Comparison of ENCODE assay signal across 1 cellular context in the genomic region with DNA sequence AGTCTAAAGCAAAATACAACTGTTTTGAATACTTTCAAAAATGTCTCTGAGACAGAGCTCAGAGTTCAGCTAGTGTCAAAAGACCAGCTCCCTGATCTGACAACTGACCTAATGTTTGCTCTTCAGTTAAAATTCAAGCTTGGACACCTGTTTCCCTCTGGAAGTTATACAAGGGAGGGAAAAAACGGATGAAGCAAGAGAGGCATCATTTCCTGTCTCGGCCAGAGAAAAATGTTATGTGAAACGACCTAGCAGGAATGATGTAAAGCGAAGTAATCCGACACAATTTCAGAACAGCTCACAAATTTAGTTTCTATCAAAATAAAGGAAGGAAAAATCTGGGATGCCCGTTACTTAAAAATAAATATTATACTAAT.
TF ChIP-seq lines count a peak whose summit lies in the region.

No MANE protein-coding gene starts in this region.

TF ChIP-seq in HepG2, 621 proteins besides CTCF, POLR2A, EP300 and RAD21 (continued from another document and continues in another):
- TF ChIP-seq, protein P1, sequence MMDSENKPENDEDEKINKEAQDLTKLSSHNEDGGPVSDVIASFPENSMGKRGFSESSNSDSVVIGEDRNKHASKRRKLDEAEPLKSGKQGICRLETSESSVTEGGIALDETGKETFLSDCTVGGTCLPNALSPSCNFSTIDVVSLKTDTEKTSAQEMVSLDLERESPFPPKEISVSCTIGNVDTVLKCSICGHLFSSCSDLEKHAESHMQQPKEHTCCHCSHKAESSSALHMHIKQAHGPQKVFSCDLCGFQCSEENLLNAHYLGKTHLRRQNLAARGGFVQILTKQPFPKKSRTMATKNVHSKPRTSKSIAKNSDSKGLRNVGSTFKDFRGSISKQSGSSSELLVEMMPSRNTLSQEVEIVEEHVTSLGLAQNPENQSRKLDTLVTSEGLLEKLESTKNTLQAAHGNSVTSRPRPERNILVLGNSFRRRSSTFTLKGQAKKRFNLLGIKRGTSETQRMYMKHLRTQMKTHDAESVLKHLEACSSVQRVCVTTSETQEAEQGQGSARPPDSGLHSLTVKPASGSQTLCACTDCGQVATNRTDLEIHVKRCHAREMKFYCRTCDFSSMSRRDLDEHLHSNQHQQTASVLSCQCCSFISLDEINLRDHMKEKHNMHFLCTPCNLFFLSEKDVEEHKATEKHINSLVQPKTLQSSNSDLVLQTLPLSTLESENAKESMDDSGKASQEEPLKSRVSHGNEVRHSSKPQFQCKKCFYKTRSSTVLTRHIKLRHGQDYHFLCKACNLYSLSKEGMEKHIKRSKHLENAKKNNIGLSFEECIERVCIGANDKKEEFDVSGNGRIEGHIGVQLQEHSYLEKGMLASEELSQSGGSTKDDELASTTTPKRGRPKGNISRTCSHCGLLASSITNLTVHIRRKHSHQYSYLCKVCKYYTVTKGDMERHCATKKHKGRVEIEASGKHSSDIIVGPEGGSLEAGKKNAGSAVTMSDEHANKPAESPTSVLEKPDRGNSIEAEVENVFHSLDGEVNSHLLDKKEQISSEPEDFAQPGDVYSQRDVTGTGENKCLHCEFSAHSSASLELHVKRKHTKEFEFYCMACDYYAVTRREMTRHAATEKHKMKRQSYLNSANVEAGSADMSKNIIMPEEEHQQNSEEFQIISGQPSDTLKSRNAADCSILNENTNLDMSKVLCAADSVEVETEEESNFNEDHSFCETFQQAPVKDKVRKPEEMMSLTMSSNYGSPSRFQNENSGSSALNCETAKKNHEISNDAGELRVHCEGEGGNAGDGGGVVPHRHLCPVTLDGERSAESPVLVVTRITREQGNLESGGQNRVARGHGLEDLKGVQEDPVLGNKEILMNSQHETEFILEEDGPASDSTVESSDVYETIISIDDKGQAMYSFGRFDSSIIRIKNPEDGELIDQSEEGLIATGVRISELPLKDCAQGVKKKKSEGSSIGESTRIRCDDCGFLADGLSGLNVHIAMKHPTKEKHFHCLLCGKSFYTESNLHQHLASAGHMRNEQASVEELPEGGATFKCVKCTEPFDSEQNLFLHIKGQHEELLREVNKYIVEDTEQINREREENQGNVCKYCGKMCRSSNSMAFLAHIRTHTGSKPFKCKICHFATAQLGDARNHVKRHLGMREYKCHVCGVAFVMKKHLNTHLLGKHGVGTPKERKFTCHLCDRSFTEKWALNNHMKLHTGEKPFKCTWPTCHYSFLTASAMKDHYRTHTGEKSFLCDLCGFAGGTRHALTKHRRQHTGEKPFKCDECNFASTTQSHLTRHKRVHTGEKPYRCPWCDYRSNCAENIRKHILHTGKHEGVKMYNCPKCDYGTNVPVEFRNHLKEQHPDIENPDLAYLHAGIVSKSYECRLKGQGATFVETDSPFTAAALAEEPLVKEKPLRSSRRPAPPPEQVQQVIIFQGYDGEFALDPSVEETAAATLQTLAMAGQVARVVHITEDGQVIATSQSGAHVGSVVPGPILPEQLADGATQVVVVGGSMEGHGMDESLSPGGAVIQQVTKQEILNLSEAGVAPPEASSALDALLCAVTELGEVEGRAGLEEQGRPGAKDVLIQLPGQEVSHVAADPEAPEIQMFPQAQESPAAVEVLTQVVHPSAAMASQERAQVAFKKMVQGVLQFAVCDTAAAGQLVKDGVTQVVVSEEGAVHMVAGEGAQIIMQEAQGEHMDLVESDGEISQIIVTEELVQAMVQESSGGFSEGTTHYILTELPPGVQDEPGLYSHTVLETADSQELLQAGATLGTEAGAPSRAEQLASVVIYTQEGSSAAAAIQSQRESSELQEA (CRISPR knock-in tag; IDR thresholded peaks at IDR 0.05; ENCODE audit: not compliant biosample characterization): no peak
- TF ChIP-seq, protein P2, sequence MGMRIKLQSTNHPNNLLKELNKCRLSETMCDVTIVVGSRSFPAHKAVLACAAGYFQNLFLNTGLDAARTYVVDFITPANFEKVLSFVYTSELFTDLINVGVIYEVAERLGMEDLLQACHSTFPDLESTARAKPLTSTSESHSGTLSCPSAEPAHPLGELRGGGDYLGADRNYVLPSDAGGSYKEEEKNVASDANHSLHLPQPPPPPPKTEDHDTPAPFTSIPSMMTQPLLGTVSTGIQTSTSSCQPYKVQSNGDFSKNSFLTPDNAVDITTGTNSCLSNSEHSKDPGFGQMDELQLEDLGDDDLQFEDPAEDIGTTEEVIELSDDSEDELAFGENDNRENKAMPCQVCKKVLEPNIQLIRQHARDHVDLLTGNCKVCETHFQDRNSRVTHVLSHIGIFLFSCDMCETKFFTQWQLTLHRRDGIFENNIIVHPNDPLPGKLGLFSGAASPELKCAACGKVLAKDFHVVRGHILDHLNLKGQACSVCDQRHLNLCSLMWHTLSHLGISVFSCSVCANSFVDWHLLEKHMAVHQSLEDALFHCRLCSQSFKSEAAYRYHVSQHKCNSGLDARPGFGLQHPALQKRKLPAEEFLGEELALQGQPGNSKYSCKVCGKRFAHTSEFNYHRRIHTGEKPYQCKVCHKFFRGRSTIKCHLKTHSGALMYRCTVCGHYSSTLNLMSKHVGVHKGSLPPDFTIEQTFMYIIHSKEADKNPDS (CRISPR knock-in tag; IDR thresholded peaks at IDR 0.05): no peak
- no peak for TF ChIP-seq ZNF282 (IDR thresholded peaks at IDR 0.05; ENCODE audit: partially characterized antibody)
- no peak for TF ChIP-seq NONO (IDR thresholded peaks at IDR 0.05)
- TF ChIP-seq NONO (CRISPR knock-in tag; conservative IDR thresholded peaks at IDR 0.05): no peak
- TF ChIP-seq ZNF501 (CRISPR knock-in tag; IDR thresholded peaks at IDR 0.05): no peak
- TF ChIP-seq ZNF790 (CRISPR knock-in tag; IDR thresholded peaks at IDR 0.05; ENCODE audit: borderline replicate concordance): no peak
- TF ChIP-seq TSC22D2 (CRISPR knock-in tag; IDR thresholded peaks at IDR 0.05; ENCODE audit: borderline replicate concordance): no peak
- no peak for TF ChIP-seq RBAK (CRISPR knock-in tag; IDR thresholded peaks at IDR 0.05)
- TF ChIP-seq HNRNPUL1 (IDR thresholded peaks at IDR 0.05; ENCODE audit: low read depth, low read length): no peak
- TF ChIP-seq PCBP1 (IDR thresholded peaks at IDR 0.05; ENCODE audit: borderline replicate concordance, low read depth, low read length): no peak
- TF ChIP-seq, protein P3, sequence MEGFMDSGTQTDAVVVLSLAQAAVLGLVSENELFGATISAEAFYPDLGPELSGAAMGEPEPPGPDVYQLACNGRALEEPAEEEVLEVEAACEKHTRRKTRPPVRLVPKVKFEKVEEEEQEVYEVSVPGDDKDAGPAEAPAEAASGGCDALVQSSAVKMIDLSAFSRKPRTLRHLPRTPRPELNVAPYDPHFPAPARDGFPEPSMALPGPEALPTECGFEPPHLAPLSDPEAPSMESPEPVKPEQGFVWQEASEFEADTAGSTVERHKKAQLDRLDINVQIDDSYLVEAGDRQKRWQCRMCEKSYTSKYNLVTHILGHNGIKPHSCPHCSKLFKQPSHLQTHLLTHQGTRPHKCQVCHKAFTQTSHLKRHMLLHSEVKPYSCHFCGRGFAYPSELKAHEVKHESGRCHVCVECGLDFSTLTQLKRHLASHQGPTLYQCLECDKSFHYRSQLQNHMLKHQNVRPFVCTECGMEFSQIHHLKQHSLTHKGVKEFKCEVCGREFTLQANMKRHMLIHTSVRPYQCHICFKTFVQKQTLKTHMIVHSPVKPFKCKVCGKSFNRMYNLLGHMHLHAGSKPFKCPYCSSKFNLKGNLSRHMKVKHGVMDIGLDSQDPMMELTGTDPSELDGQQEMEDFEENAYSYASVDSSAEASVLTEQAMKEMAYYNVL (CRISPR knock-in tag; IDR thresholded peaks at IDR 0.05; ENCODE audit: borderline replicate concordance): peak; percentile 85
- TF ChIP-seq HOXA3 (CRISPR knock-in tag; IDR thresholded peaks at IDR 0.05): peak; percentile 69
- TF ChIP-seq, protein P4, sequence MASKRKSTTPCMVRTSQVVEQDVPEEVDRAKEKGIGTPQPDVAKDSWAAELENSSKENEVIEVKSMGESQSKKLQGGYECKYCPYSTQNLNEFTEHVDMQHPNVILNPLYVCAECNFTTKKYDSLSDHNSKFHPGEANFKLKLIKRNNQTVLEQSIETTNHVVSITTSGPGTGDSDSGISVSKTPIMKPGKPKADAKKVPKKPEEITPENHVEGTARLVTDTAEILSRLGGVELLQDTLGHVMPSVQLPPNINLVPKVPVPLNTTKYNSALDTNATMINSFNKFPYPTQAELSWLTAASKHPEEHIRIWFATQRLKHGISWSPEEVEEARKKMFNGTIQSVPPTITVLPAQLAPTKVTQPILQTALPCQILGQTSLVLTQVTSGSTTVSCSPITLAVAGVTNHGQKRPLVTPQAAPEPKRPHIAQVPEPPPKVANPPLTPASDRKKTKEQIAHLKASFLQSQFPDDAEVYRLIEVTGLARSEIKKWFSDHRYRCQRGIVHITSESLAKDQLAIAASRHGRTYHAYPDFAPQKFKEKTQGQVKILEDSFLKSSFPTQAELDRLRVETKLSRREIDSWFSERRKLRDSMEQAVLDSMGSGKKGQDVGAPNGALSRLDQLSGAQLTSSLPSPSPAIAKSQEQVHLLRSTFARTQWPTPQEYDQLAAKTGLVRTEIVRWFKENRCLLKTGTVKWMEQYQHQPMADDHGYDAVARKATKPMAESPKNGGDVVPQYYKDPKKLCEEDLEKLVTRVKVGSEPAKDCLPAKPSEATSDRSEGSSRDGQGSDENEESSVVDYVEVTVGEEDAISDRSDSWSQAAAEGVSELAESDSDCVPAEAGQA (IDR thresholded peaks at IDR 0.05; ENCODE audit: low read depth): peak; percentile 70; the same call in 1 of the 2 replicates
- TF ChIP-seq, protein P4 (CRISPR knock-in tag; IDR thresholded peaks at IDR 0.05; ENCODE audit: borderline replicate concordance): no peak
- no peak for TF ChIP-seq ZNF251 (CRISPR knock-in tag; IDR thresholded peaks at IDR 0.05)
- no peak for TF ChIP-seq HHEX (CRISPR knock-in tag; IDR thresholded peaks at IDR 0.05)
- TF ChIP-seq, protein P5, sequence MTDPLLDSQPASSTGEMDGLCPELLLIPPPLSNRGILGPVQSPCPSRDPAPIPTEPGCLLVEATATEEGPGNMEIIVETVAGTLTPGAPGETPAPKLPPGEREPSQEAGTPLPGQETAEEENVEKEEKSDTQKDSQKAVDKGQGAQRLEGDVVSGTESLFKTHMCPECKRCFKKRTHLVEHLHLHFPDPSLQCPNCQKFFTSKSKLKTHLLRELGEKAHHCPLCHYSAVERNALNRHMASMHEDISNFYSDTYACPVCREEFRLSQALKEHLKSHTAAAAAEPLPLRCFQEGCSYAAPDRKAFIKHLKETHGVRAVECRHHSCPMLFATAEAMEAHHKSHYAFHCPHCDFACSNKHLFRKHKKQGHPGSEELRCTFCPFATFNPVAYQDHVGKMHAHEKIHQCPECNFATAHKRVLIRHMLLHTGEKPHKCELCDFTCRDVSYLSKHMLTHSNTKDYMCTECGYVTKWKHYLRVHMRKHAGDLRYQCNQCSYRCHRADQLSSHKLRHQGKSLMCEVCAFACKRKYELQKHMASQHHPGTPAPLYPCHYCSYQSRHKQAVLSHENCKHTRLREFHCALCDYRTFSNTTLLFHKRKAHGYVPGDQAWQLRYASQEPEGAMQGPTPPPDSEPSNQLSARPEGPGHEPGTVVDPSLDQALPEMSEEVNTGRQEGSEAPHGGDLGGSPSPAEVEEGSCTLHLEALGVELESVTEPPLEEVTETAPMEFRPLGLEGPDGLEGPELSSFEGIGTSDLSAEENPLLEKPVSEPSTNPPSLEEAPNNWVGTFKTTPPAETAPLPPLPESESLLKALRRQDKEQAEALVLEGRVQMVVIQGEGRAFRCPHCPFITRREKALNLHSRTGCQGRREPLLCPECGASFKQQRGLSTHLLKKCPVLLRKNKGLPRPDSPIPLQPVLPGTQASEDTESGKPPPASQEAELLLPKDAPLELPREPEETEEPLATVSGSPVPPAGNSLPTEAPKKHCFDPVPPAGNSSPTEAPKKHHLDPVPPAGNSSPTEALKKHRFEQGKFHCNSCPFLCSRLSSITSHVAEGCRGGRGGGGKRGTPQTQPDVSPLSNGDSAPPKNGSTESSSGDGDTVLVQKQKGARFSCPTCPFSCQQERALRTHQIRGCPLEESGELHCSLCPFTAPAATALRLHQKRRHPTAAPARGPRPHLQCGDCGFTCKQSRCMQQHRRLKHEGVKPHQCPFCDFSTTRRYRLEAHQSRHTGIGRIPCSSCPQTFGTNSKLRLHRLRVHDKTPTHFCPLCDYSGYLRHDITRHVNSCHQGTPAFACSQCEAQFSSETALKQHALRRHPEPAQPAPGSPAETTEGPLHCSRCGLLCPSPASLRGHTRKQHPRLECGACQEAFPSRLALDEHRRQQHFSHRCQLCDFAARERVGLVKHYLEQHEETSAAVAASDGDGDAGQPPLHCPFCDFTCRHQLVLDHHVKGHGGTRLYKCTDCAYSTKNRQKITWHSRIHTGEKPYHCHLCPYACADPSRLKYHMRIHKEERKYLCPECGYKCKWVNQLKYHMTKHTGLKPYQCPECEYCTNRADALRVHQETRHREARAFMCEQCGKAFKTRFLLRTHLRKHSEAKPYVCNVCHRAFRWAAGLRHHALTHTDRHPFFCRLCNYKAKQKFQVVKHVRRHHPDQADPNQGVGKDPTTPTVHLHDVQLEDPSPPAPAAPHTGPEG (CRISPR knock-in tag; IDR thresholded peaks at IDR 0.05): no peak
- TF ChIP-seq ARNT2 (CRISPR knock-in tag; IDR thresholded peaks at IDR 0.05; ENCODE audit: low read depth): no peak
- no peak for TF ChIP-seq ZNF446 (CRISPR knock-in tag; IDR thresholded peaks at IDR 0.05)
- TF ChIP-seq FOXP1 (IDR thresholded peaks at IDR 0.05): no peak
- peak; percentile 71; the same call in 1 of the 2 replicates for TF ChIP-seq FOXP1 (CRISPR knock-in tag; IDR thresholded peaks at IDR 0.05)
